28 cellular contexts compared by ENCODE assay signal in genomic region chr11:62073061-62073460, GRCh38.
"Had no signal": no experiment of that assay in that cellular context is flagged by ENCODE, and none has a peak within 500 bp of the region (broad histone marks: within the 10 kb centered on the region; RNA-seq: fewer than 3 reads in every experiment).

No MANE protein-coding gene starts in this region.

- H3K4me3 ChIP-seq: neural progenitor cell, ovary, psoas muscle, right lobe of liver, sigmoid colon, stomach, thoracic aorta, thyroid gland, tibial nerve, upper lobe of right lung, vagina had no signal

- H3K36me3 ChIP-seq: neural progenitor cell, ovary, right lobe of liver, sigmoid colon, stomach, thoracic aorta, thyroid gland, tibial nerve, upper lobe of right lung, vagina had no signal

- DNase-seq: naive thymus-derived CD8-positive, alpha-beta T cell; occipital lobe; ovary; psoas muscle; right cardiac atrium; right lobe of liver; small intestine; stimulated activated CD4-positive, alpha-beta T cell treated with anti-CD3 and anti-CD28 coated beads, Interleukin-15, amount 100 ng/mL, for 24 hours; stimulated activated CD4-positive, alpha-beta T cell treated with anti-CD3 and anti-CD28 coated beads, Interleukin-2, amount 100 ng/mL, for 24 hours; stimulated activated CD4-positive, alpha-beta T cell treated with anti-CD3 and anti-CD28 coated beads, Interleukin-2, amount 100 ng/mL, for 48 hours; stimulated activated CD4-positive, alpha-beta T cell treated with anti-CD3 and anti-CD28 coated beads, Interleukin-4, amount 100 ng/mL, for 24 hours; stimulated activated naive B cell treated with anti-CD40 and anti-IgM and Interleukin-4, amounts not matched to agents 10 μg/mL and 1 μg/mL and 100 μg/mL, for 72 hours; stimulated activated naive CD4-positive, alpha-beta T cell treated with Interleukin-2 at 50 U/mL for 16 hours; stomach; thyroid gland had no signal

- H3K27ac Mint-ChIP-seq: neural progenitor cell; progenitor cell of endocrine pancreas; stimulated activated effector memory CD8-positive, alpha-beta T cell treated with anti-CD3 and anti-CD28 coated beads, Interleukin-12 subunit alpha, Interleukin-12 subunit beta, amount 100 ng/mL, for 72 hours; stimulated activated naive B cell treated with anti-CD40 and anti-IgM and Interleukin-4, amounts not matched to agents 10 μg/mL and 1 μg/mL and 100 μg/mL, for 72 hours; stimulated activated naive CD8-positive, alpha-beta T cell treated with anti-CD3 and anti-CD28 coated beads, Interleukin-15, Interleukin-2, amounts not matched to agents 100 ng/mL and 50 ng/mL, for 24 hours; type B pancreatic cell had no signal

- FAIRE-seq: small intestine, urothelium cell line had no signal

- H3K4me3 Mint-ChIP-seq: naive thymus-derived CD8-positive, alpha-beta T cell; natural killer cell treated with Interleukin-12 subunit alpha and Interleukin-12 subunit beta and Interleukin-15 and Interleukin-18, amount 100 ng/mL, for 72 hours; neural progenitor cell; stimulated activated effector memory CD8-positive, alpha-beta T cell treated with anti-CD3 and anti-CD28 coated beads, Interleukin-12 subunit alpha, Interleukin-12 subunit beta, amount 100 ng/mL, for 72 hours; stimulated activated naive B cell treated with anti-CD40 and anti-IgM and Interleukin-4, amounts not matched to agents 10 μg/mL and 1 μg/mL and 100 μg/mL, for 72 hours; stimulated activated naive CD8-positive, alpha-beta T cell treated with anti-CD3 and anti-CD28 coated beads, Interleukin-15, Interleukin-2, amounts not matched to agents 100 ng/mL and 50 ng/mL, for 24 hours; type B pancreatic cell had no signal

- ATAC-seq: naive thymus-derived CD8-positive, alpha-beta T cell; natural killer cell treated with Interleukin-12 subunit alpha and Interleukin-12 subunit beta and Interleukin-15 and Interleukin-18, amount 100 ng/mL, for 72 hours; psoas muscle; right cardiac atrium; right lobe of liver; stimulated activated effector memory CD8-positive, alpha-beta T cell treated with anti-CD3 and anti-CD28 coated beads, Interleukin-12 subunit alpha, Interleukin-12 subunit beta, amount 100 ng/mL, for 72 hours; stimulated activated naive B cell treated with anti-CD40 and anti-IgM and Interleukin-4, amounts not matched to agents 10 μg/mL and 1 μg/mL and 100 μg/mL, for 72 hours; upper lobe of right lung had no signal

- H3K27ac ChIP-seq: neural progenitor cell, ovary, parathyroid adenoma, psoas muscle, right lobe of liver, sigmoid colon, stomach, thoracic aorta, thyroid gland, tibial nerve, upper lobe of right lung, vagina had no signal

- H3K9ac ChIP-seq: neural progenitor cell, parathyroid adenoma had no signal

- H3K4me1 Mint-ChIP-seq: naive thymus-derived CD8-positive, alpha-beta T cell; stimulated activated naive B cell treated with anti-CD40 and anti-IgM and Interleukin-4, amounts not matched to agents 10 μg/mL and 1 μg/mL and 100 μg/mL, for 72 hours had no signal

- H3K4me2 ChIP-seq: neural progenitor cell had no signal

- H3K79me2 ChIP-seq: parathyroid adenoma had no signal

- H3K4me1 ChIP-seq: parathyroid adenoma, psoas muscle, right lobe of liver, sigmoid colon, stomach, thyroid gland, tibial nerve, upper lobe of right lung, vagina had no signal

- H3K9me3 Mint-ChIP-seq: naive thymus-derived CD8-positive, alpha-beta T cell; natural killer cell treated with Interleukin-12 subunit alpha and Interleukin-12 subunit beta and Interleukin-15 and Interleukin-18, amount 100 ng/mL, for 72 hours; neural progenitor cell; stimulated activated effector memory CD8-positive, alpha-beta T cell treated with anti-CD3 and anti-CD28 coated beads, Interleukin-12 subunit alpha, Interleukin-12 subunit beta, amount 100 ng/mL, for 72 hours; stimulated activated naive B cell treated with anti-CD40 and anti-IgM and Interleukin-4, amounts not matched to agents 10 μg/mL and 1 μg/mL and 100 μg/mL, for 72 hours; stimulated activated naive CD8-positive, alpha-beta T cell treated with anti-CD3 and anti-CD28 coated beads, Interleukin-15, Interleukin-2, amounts not matched to agents 100 ng/mL and 50 ng/mL, for 24 hours; type B pancreatic cell had no signal

- H3K36me3 Mint-ChIP-seq: naive thymus-derived CD8-positive, alpha-beta T cell; natural killer cell treated with Interleukin-12 subunit alpha and Interleukin-12 subunit beta and Interleukin-15 and Interleukin-18, amount 100 ng/mL, for 72 hours; neural progenitor cell; stimulated activated effector memory CD8-positive, alpha-beta T cell treated with anti-CD3 and anti-CD28 coated beads, Interleukin-12 subunit alpha, Interleukin-12 subunit beta, amount 100 ng/mL, for 72 hours; stimulated activated naive B cell treated with anti-CD40 and anti-IgM and Interleukin-4, amounts not matched to agents 10 μg/mL and 1 μg/mL and 100 μg/mL, for 72 hours; type B pancreatic cell had no signal

- H3K9me3 ChIP-seq: ovary, psoas muscle, right lobe of liver, sigmoid colon, stomach, thoracic aorta, thyroid gland, tibial nerve, upper lobe of right lung, vagina had no signal

- H3K27me3 Mint-ChIP-seq: stimulated activated naive CD8-positive, alpha-beta T cell treated with anti-CD3 and anti-CD28 coated beads, Interleukin-15, Interleukin-2, amounts not matched to agents 100 ng/mL and 50 ng/mL, for 24 hours; type B pancreatic cell had no signal

- H3K27me3 ChIP-seq: neural progenitor cell, ovary, right lobe of liver, sigmoid colon, stomach, thyroid gland, tibial nerve, upper lobe of right lung, vagina had no signal

- H2AFZ ChIP-seq: neural progenitor cell, parathyroid adenoma had no signal
